ENCODE assay signal across 9 cellular contexts in the genomic region with DNA sequence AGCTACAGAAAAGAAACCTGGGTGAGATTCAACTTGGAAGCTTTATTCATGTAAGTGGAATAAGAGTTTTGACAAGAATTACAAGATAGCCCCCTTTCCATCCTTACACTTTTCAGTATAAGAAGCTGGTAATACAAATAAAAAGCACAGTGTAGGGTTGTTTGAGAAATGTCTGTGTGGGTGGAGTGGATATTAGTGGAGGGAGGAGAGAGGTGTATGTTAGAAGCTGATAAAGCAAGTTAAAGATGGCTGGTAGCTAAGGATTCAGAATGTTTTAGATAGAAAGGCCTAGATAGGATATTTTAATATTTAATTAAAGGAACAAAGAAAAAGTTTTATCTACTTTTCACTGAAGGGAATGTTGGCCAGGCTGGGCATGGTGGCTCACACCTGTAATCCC. TPM values are rescaled to one million over a fixed set of nuclear protein-coding genes. Genes with fewer than 3 reads are reported as not detected.
DNase-seq lines count a peak whose midpoint lies in the region; ATAC-seq and TF ChIP-seq lines count a peak whose summit lies in the region.
"Had no signal": no experiment of that assay in that cellular context is flagged by ENCODE, and none has a peak within 500 bp of the region (broad histone marks: within the 10 kb centered on the region; RNA-seq: fewer than 3 reads in every experiment).

No MANE protein-coding gene starts in this region.

- no peak overlapping the region for H3K27ac Mint-ChIP-seq in glutamatergic neuron (ENCODE audit: unreplicated experiment)

- no peaks in the 10 kb centered on the region for H3K27me3 Mint-ChIP-seq in glutamatergic neuron (ENCODE audit: unreplicated experiment)

- H3K36me3 Mint-ChIP-seq in glutamatergic neuron (ENCODE audit: unreplicated experiment): no peaks in the 10 kb centered on the region

- H3K4me3 ChIP-seq in breast epithelium (no peak overlapping the region), psoas muscle (no peak overlapping the region)
- H3K4me3 ChIP-seq: HAP-1 had no signal

- TF ChIP-seq CTCF in breast epithelium (IDR thresholded peaks at IDR 0.05): no peak
- TF ChIP-seq CTCF in psoas muscle (IDR thresholded peaks at IDR 0.05): no peak
- no peak for TF ChIP-seq CTCF in glutamatergic neuron (IDR thresholded peaks at IDR 0.05; ENCODE audit: partially characterized antibody, unreplicated experiment)
- TF ChIP-seq CTCF in RWPE1 (conservative IDR thresholded peaks at IDR 0.05; ENCODE audit: low read depth): no peak

- H3K36me3 ChIP-seq in breast epithelium (no peaks in the 10 kb centered on the region), psoas muscle (ENCODE audit: insufficient read depth in 1 of 2, low read depth in 1 of 2) (no peaks in the 10 kb centered on the region)
- H3K36me3 ChIP-seq: HAP-1 had no signal

- CTCF ChIA-PET in RWPE1 (lab: Yijun Ruan, JAX): interaction anchor here (0.5 to 1.2 kb wide), 2 partner anchors 12 to 13 kb away, joined by 3 to 4 read pairs; no protein-coding TSS in a partner anchor

- no peak for TF ChIP-seq POLR2A in breast epithelium (IDR thresholded peaks at IDR 0.05)

- intact Hi-C loops in breast epithelium (cut with DNase I; ENCODE audit: low total_unique reads) (no loop called here), psoas muscle (cut with DNase I) (no loop called here)

- H3K27me3 ChIP-seq in breast epithelium (no peaks in the 10 kb centered on the region), psoas muscle (ENCODE audit: insufficient read depth in 3 of 3, low read length in 2 of 3) (no peaks in the 10 kb centered on the region)

- no peaks in the 10 kb centered on the region for H3K4me1 Mint-ChIP-seq in glutamatergic neuron (ENCODE audit: low read depth, unreplicated experiment)

- H3K9me3 Mint-ChIP-seq in glutamatergic neuron (ENCODE audit: unreplicated experiment): no peaks in the 10 kb centered on the region

- no peak overlapping the region for H3K4me3 Mint-ChIP-seq in glutamatergic neuron (ENCODE audit: unreplicated experiment)

- ATAC-seq in GM18907 (IDR thresholded peaks at IDR 0.05; ENCODE audit: unreplicated experiment) (peak; percentile 2), HG03354 (IDR thresholded peaks at IDR 0.05; ENCODE audit: poor library complexity, severe bottlenecking, unreplicated experiment) (peak; percentile 15), psoas muscle (no peak), HG03342 (IDR thresholded peaks at IDR 0.05; ENCODE audit: unreplicated experiment) (no peak)

- H3K27ac ChIP-seq in breast epithelium (peak overlapping the region; percentile 62 to 66), psoas muscle (peak overlapping the region; percentile 27), RWPE1 (no peak overlapping the region)

- H3K4me1 ChIP-seq in breast epithelium (no peaks in the 10 kb centered on the region), psoas muscle (peaks cover 5% of the 10 kb centered on the region)

- POLR2A ChIA-PET in RWPE1 (lab: Yijun Ruan, JAX; ENCODE audit: low non-redundant PET): no interaction called here

- DNase-seq in breast epithelium (ENCODE audit: low spot score in 2 of 2) (no peak), psoas muscle (no peak), glutamatergic neuron (no peak), RWPE1 (ENCODE audit: low spot score) (no peak), globus pallidus (ENCODE audit: low spot score) (no peak)

- H3K9me3 ChIP-seq in breast epithelium: no peaks in the 10 kb centered on the region
- H3K9me3 ChIP-seq in psoas muscle: no peaks in the 10 kb centered on the region
- H3K9me3 ChIP-seq: HAP-1 had no signal

RNA-seq across cellular contexts. Expression of a gene that starts 12.5 kb away (rescaled TPM):
- total RNA-seq in breast epithelium: 1 to 10 TPM in 2 of 3 donors, under 1 TPM in 1; 0.48 to 7.3 (median 2.9) TPM
- total RNA-seq in psoas muscle: under 1 TPM in 2 of 4 donors, not detected in 2; 0.13 to 0.14 TPM
- under 1 TPM in 2 of 3 donors, not detected in 1; 0.03 to 0.04 TPM for polyA plus RNA-seq in psoas muscle
- 0.15 TPM for total RNA-seq in glutamatergic neuron (ENCODE audit: unreplicated experiment)

Comparison
In these comparisons a context has a peak if more than half of its experiments do, and no peak if none do; other contexts are left out.
1. ATAC-seq: peak in GM18907 (single experiment) and HG03354 (single experiment); none in psoas muscle (0 of 4) and HG03342 (single experiment).